13 cellular contexts compared by ENCODE assay signal in the genomic region with DNA sequence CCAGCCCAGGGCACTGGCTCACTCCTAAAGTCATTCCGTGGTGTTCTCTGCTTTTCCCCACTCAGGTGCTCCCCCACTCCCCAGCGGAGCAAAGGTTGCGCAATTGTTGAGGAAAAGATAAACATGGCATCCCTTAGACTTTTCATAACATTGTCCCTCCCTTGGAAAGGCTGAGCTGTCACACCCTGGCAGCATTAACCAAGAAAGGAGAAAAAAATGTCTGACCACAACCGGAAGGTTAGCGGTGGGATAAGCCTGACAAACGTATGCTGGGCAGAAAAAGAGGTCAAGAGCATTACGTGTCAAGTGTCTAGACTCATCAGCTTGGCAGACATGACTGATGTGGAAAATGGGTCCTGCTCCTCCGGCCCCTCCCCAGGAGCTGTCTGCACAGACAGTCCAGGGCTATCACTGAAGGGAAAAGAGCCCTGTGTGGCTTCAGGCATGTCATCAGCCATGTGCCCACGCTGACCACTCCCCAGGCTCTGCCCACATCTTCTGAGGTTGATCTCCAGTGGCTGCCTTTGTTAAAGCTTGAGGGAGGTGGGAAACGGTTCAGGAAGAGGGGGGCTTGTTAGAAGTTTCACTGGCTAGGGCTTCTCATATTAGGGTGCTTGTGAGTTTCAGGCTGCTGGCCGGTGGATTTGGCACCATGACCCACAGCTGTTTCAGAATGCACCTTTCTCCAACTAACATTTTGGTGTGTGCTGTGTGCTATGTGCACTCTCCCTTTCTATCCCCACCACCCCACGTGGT. TPM values are rescaled to one million over a fixed set of nuclear protein-coding genes. Genes with fewer than 3 reads are reported as not detected.
A peak's percentile ranks its signal among the peaks of the same experiment; 100 is the strongest.
DNase-seq lines count a peak whose midpoint lies in the region; ATAC-seq and TF ChIP-seq lines count a peak whose summit lies in the region.
"Had no signal": no experiment of that assay in that cellular context is flagged by ENCODE, and none has a peak within 500 bp of the region (broad histone marks: within the 10 kb centered on the region; RNA-seq: fewer than 3 reads in every experiment).

No MANE protein-coding gene starts in this region.

- H3K18ac ChIP-seq in neuronal stem cell (ENCODE audit: low read length): no peak overlapping the region

- DNase-seq in AG20443 (ENCODE audit: low spot score) (peak; percentile 87), MG63 (peak; percentile 89), neuronal stem cell (ENCODE audit: low spot score) (no peak), GM20000 (ENCODE audit: low spot score) (no peak), activated gamma-delta T cell treated with Interleukin-2 at 50 U/mL for 16 hours (no peak)
- DNase-seq: amygdala, COR-L47, hypothalamus, NCI-H1092 treated with DMSO at 0.1 percent for 48 hours, nucleus accumbens had no signal

- H3K27me3 ChIP-seq in MG63 (no peaks in the 10 kb centered on the region), neuronal stem cell (ENCODE audit: control insufficient read depth in 3 of 3, insufficient read depth in 3 of 3, low read depth in 1 of 3, low read length in 3 of 3) (no peaks in the 10 kb centered on the region)

- no peak overlapping the region for H2BK12ac ChIP-seq in neuronal stem cell (ENCODE audit: low read length)

- no peak overlapping the region for H2BK5ac ChIP-seq in neuronal stem cell (ENCODE audit: low read length)

- peak overlapping the region; percentile 27 for H2AK5ac ChIP-seq in neuronal stem cell (ENCODE audit: low read depth, low read length)

- H3K14ac ChIP-seq in neuronal stem cell (ENCODE audit: low read length): no peak overlapping the region

- no CpG with 5 or more reads among the region's 12 CpGs for WGBS in neuronal stem cell (ENCODE audit: extremely low coverage in 2 of 2, insufficient read length in 2 of 2, insufficient replicate concordance in 1 of 2), 2 donors

- no peak overlapping the region for H2AFZ ChIP-seq in neuronal stem cell (ENCODE audit: low read length)

- no peaks in the 10 kb centered on the region for H3K36me3 ChIP-seq in MG63
- no peaks in the 10 kb centered on the region for H3K36me3 ChIP-seq in neuronal stem cell (replicated peaks in 1 of 2; ENCODE audit: control insufficient read depth in 2 of 2, insufficient read depth in 2 of 2, low read length in 2 of 2)

- peak overlapping the region; percentile 94 for H3K27ac ChIP-seq in cingulate gyrus (ENCODE audit: low read depth, low read length)
- H3K27ac ChIP-seq in neuronal stem cell (replicated peaks; ENCODE audit: low read length): no peak overlapping the region

- H3K4me3 ChIP-seq in MG63 (no peak overlapping the region), neuronal stem cell (ENCODE audit: low read length in 2 of 2) (no peak overlapping the region)

- H2BK120ac ChIP-seq in neuronal stem cell (ENCODE audit: low read depth, low read length): no peak overlapping the region

- no peak overlapping the region for H2BK15ac ChIP-seq in neuronal stem cell (ENCODE audit: low read length)

- ATAC-seq in GM18519 (IDR thresholded peaks at IDR 0.05; ENCODE audit: low FRiP score, unreplicated experiment): no peak
- no peak for ATAC-seq in GM21423 (IDR thresholded peaks at IDR 0.05; ENCODE audit: unreplicated experiment)

- H3K4me1 ChIP-seq in neuronal stem cell (ENCODE audit: control insufficient read depth in 2 of 2, insufficient read depth in 1 of 2, low read depth in 1 of 2, low read length in 2 of 2): peaks cover 0 to 2% of the 10 kb centered on the region in 2 donors

- no peaks in the 10 kb centered on the region for H3K79me1 ChIP-seq in neuronal stem cell (ENCODE audit: low read depth, low read length)

- H3K9ac ChIP-seq in neuronal stem cell (ENCODE audit: low read depth, low read length, poor library complexity): no peak overlapping the region

- H3K4ac ChIP-seq in neuronal stem cell (ENCODE audit: low read length): no peak overlapping the region

- H3K9me3 ChIP-seq in MG63 (peaks cover 3% of the 10 kb centered on the region; the same call in 1 of the 2 replicates), neuronal stem cell (replicated peaks in 1 of 2; ENCODE audit: control insufficient read depth in 2 of 2, insufficient read depth in 1 of 2, low read depth in 1 of 2, low read length in 2 of 2) (no peaks in the 10 kb centered on the region)

- peak overlapping the region; percentile 5 for H4K91ac ChIP-seq in neuronal stem cell (ENCODE audit: low read depth, low read length, poor library complexity)

- H4K8ac ChIP-seq in neuronal stem cell (ENCODE audit: low read depth, low read length): no peak overlapping the region

- no peak overlapping the region for H3K23ac ChIP-seq in neuronal stem cell (ENCODE audit: low read depth, low read length, poor library complexity)

- no peak for TF ChIP-seq CTCF in GM20000 (IDR thresholded peaks at IDR 0.05; ENCODE audit: extremely low read depth, missing control alignments)

- H3K4me2 ChIP-seq in neuronal stem cell (ENCODE audit: insufficient read depth, low read length, poor library complexity, severe bottlenecking): no peak overlapping the region

RNA-seq across cellular contexts. Expression of a gene that starts 30.1 kb away (rescaled TPM):
- total RNA-seq in MG63 (2014; rRNA removed; shearing (Covaris generic); ENCODE audit: low replicate concordance): not detected in 2 replicates
- not detected for polyA plus RNA-seq in neuronal stem cell (2013, experiment 1 of 2)
- polyA plus RNA-seq in neuronal stem cell (2013, experiment 2 of 2): not detected

Comparison
In these comparisons a context has a peak if more than half of its experiments do, and no peak if none do; other contexts are left out.
1. DNase-seq: peak in AG20443 (single experiment) and MG63 (single experiment); none in neuronal stem cell (single experiment), GM20000 (single experiment) and activated gamma-delta T cell treated with Interleukin-2 at 50 U/mL for 16 hours (single experiment).